ENCODE assay signal across 8 cellular contexts in the genomic region with DNA sequence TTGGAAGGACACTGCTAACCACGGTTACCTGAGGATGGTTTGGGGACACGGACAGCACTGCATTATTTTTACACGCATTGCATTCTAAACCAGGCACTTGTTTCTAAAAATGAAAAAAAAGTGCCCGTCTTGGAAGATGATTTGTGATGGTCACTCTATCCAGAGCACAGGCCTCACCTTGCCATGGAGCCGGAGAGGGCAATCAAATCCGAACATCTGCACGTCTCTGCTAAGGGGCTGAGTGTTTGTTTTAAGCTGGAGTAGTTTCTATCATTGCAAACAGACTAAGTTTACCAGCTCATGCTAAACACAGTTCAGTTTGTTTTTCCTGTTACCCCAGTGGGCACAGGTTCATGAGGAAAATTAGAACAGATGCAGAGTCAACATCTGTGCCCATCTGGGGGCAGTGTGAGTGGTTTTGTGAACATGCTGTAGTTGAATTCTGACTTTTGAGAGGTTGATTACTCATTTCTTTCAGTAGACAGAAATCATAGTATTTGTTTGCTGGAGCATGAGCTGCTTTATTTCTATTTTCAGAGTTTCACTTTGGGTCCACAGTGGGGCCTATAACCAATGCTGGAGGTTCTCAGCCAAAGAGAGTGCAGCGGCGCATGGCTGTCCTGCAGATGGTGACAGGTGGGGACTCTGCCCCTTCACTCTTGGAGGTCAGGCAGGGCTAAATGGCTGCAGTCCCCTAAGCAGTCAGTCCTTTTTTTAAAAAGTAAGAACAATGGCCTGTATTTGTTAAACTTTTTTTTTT.
DNase-seq lines count a peak whose midpoint lies in the region; ATAC-seq, FAIRE-seq and TF ChIP-seq lines count a peak whose summit lies in the region.

No MANE protein-coding gene starts in this region.

- ATAC-seq in GM21367 (IDR thresholded peaks at IDR 0.05; ENCODE audit: unreplicated experiment) (peak; percentile 54), HG03571 (IDR thresholded peaks at IDR 0.05; ENCODE audit: unreplicated experiment) (peak; percentile 56)

- H3K27me3 Mint-ChIP-seq in dendritic cell treated with granulocyte-macrophage colony-stimulating factor and Interleukin-4, amounts not matched to agents 40 ng/mL and 50 ng/mL, for 4 days = no peaks in the 10 kb centered on the region

- peaks cover 50% of the 10 kb centered on the region for H3K4me1 Mint-ChIP-seq in dendritic cell treated with granulocyte-macrophage colony-stimulating factor and Interleukin-4, amounts not matched to agents 40 ng/mL and 50 ng/mL, for 4 days (ENCODE audit: low read depth)

- H3K27ac ChIP-seq in SJCRH30 = no peak overlapping the region

- no peaks in the 10 kb centered on the region for H3K4me1 ChIP-seq in SJCRH30

- no peak overlapping the region for H3K4me3 ChIP-seq in SJCRH30

- H3K9me3 Mint-ChIP-seq in dendritic cell treated with granulocyte-macrophage colony-stimulating factor and Interleukin-4, amounts not matched to agents 40 ng/mL and 50 ng/mL, for 4 days = peaks cover 1% of the 10 kb centered on the region

- H3K27me3 ChIP-seq in SJCRH30 = no peaks in the 10 kb centered on the region

- peak overlapping the region; percentile 58 for H3K27ac Mint-ChIP-seq in dendritic cell treated with granulocyte-macrophage colony-stimulating factor and Interleukin-4, amounts not matched to agents 40 ng/mL and 50 ng/mL, for 4 days

- in situ Hi-C loops in ACHN (cut with HindIII; ENCODE audit: low pct_ligation_motif_present, low pct_unique_long_range_greater_than_20kb, low sequenced_read_pairs) = no loop called here

- no peaks in the 10 kb centered on the region for H3K36me3 ChIP-seq in SJCRH30

- DNase-seq in GM12892 (ENCODE audit: insufficient read length) (no peak), SJCRH30 (no peak), D341Med (ENCODE audit: low spot score) (no peak), ACHN (no peak), NCI-H1694 (lab: John Stamatoyannopoulos, UW) (no peak)

- no peaks in the 10 kb centered on the region for H3K36me3 Mint-ChIP-seq in dendritic cell treated with granulocyte-macrophage colony-stimulating factor and Interleukin-4, amounts not matched to agents 40 ng/mL and 50 ng/mL, for 4 days (ENCODE audit: low read depth)

- no peaks in the 10 kb centered on the region for H3K9me3 ChIP-seq in SJCRH30 (replicated peaks)

- peak; percentile 71 for TF ChIP-seq POLR2A in GM12892 (IDR thresholded peaks at IDR 0.05; ENCODE audit: low read depth, low read length)

- peak; percentile 97 for FAIRE-seq in GM12892 (lab: Jason Lieb, UNC)

- intact Hi-C loops in dendritic cell treated with granulocyte-macrophage colony-stimulating factor and Interleukin-4, amounts not matched to agents 40 ng/mL and 50 ng/mL, for 4 days (cut with micrococcal nuclease) = no loop called here

- H3K4me3 Mint-ChIP-seq in dendritic cell treated with granulocyte-macrophage colony-stimulating factor and Interleukin-4, amounts not matched to agents 40 ng/mL and 50 ng/mL, for 4 days = no peak overlapping the region
